17 cellular contexts compared by ENCODE assay signal in genomic region chr11:19907008-19907579, GRCh38.
DNase-seq lines count a peak whose midpoint lies in the region; ATAC-seq and TF ChIP-seq lines count a peak whose summit lies in the region.
"Had no signal": no experiment of that assay in that cellular context is flagged by ENCODE, and none has a peak within 500 bp of the region (broad histone marks: within the 10 kb centered on the region; RNA-seq: fewer than 3 reads in every experiment).

No MANE protein-coding gene starts in this region.

- DNase-seq in sigmoid colon (no peak), pons (ENCODE audit: low spot score) (no peak), caudate nucleus (lab: John Stamatoyannopoulos, UW) (no peak), T-helper 1 cell (no peak)
- no peak for DNase-seq in activated CD4-positive, alpha-beta T cell treated with anti-CD3 and anti-CD28 coated beads, Interleukin-2, amount 50 U/mL, for 1 hour
- DNase-seq: activated CD4-positive, alpha-beta memory T cell treated with anti-CD3 and anti-CD28 coated beads, Interleukin-2, amount 10 ng/mL, durations not matched to agents 7 days and 5 days; BE2C; foreskin melanocyte; H7; naive B cell; NCI-H1417 treated with DMSO at 0.1 percent for 48 hours; NCI-H2227 treated with DMSO at 0.1 percent for 48 hours; SJCRH30 had no signal

- H3K27me3 ChIP-seq in sigmoid colon: no peaks in the 10 kb centered on the region
- H3K27me3 ChIP-seq: BE2C, SJCRH30 had no signal

- no peaks in the 10 kb centered on the region for H3K36me3 ChIP-seq in sigmoid colon
- H3K36me3 ChIP-seq: BE2C, prostate gland had no signal

- no peak for TF ChIP-seq POLR2A in sigmoid colon (IDR thresholded peaks at IDR 0.05)

- no peak for TF ChIP-seq EP300 in sigmoid colon (IDR thresholded peaks at IDR 0.05)

- H3K27ac ChIP-seq in sigmoid colon (peak overlapping the region in 3 of 4 donors; percentile 63 to 66 (median 65)), caudate nucleus (ENCODE audit: low read depth, low read length) (no peak overlapping the region)
- H3K27ac ChIP-seq: prostate gland, SJCRH30 had no signal

- no peaks in the 10 kb centered on the region for H3K9me3 ChIP-seq in sigmoid colon
- H3K9me3 ChIP-seq: BE2C, prostate gland, SJCRH30 had no signal

- H3K4me3 ChIP-seq in sigmoid colon: no peak overlapping the region
- H3K4me3 ChIP-seq: prostate gland, SJCRH30 had no signal

- intact Hi-C loops in sigmoid colon (cut with DNase I): loop anchor here (5.0 kb wide), 1 partner anchor 40 kb away; no protein-coding TSS in a partner anchor

- ATAC-seq in GM18907 (IDR thresholded peaks at IDR 0.05; ENCODE audit: unreplicated experiment) (peak; percentile 88), GM21723 (IDR thresholded peaks at IDR 0.05; ENCODE audit: unreplicated experiment) (peak; percentile 69), HG03108 (IDR thresholded peaks at IDR 0.05; ENCODE audit: unreplicated experiment) (peak; percentile 51)

- TF ChIP-seq CTCF in sigmoid colon (IDR thresholded peaks at IDR 0.05): no peak

- H3K4me1 ChIP-seq in sigmoid colon: peaks cover 0 to 77% (median 60%) of the 10 kb centered on the region in 4 donors
- H3K4me1 ChIP-seq: BE2C, prostate gland had no signal

- 79 to 92% methylated on average over 5 of the region's 5 CpGs for WGBS in sigmoid colon, 2 donors
